8 cellular contexts compared by ENCODE assay signal in genomic region chr1:37946703-37947360, GRCh38. TPM values are rescaled to one million over a fixed set of nuclear protein-coding genes. Genes with fewer than 3 reads are reported as not detected.
DNase-seq lines count a peak whose midpoint lies in the region; ATAC-seq, FAIRE-seq and TF ChIP-seq lines count a peak whose summit lies in the region.

Gene INPP5B (minus strand): TSS chr1:37947053. CDS start chr1:37946308, 745 bp downstream.

- peak; percentile 78 for ATAC-seq in HG02623 (IDR thresholded peaks at IDR 0.05; ENCODE audit: unreplicated experiment)

- peaks cover 24% of the 10 kb centered on the region for H3K4me1 ChIP-seq in mononuclear cell (ENCODE audit: insufficient read depth, low read length)

- TF ChIP-seq POLR2A in GM12892 (IDR thresholded peaks at IDR 0.05; ENCODE audit: low read depth, low read length), result peak; percentile 42; the same call in 1 of the 2 replicates

- no peaks in the 10 kb centered on the region for H3K9me3 ChIP-seq in mononuclear cell (ENCODE audit: low read depth, low read length)

- H3K4me3 ChIP-seq in mononuclear cell (ENCODE audit: low read length), result peak within 1 kb of the TSS; percentile 55

- peak; percentile 96 for DNase-seq in GM12892 (ENCODE audit: insufficient read length)
- DNase-seq in NOMO-1 (lab: John Stamatoyannopoulos, UW; ENCODE audit: unreplicated experiment in 2 of 2), result peak; percentile 70 to 84
- DNase-seq in activated CD8-positive, alpha-beta memory T cell treated with anti-CD3 and anti-CD28 coated beads, Interleukin-2, amount 50 U/mL, for 4 hours, result peak; percentile 75
- peak; percentile 99 for DNase-seq in epidermal melanocyte (ENCODE audit: insufficient read length, low spot score)
- DNase-seq in stimulated activated CD8-positive, alpha-beta memory T cell treated with anti-CD3 and anti-CD28 coated beads, Interleukin-2, amount 100 ng/mL, for 1 hour (ENCODE audit: low read depth in 2 of 2), result peak; percentile 31 to 54
- no peak for DNase-seq in NCI-H187 (lab: John Stamatoyannopoulos, UW)

- no peaks in the 10 kb centered on the region for H3K27me3 ChIP-seq in mononuclear cell (ENCODE audit: insufficient read depth, low read length)

- FAIRE-seq in GM12892 (lab: Jason Lieb, UNC), result peak; percentile 99

RNA-seq across cellular contexts. Expression of gene INPP5B, which starts in this region (rescaled TPM):
- polyA plus RNA-seq in GM12892 (2012; ENCODE audit: missing spikeins), result 23.7 TPM
- 18.6 TPM for total RNA-seq in mononuclear cell

Comparison
In these comparisons a context has a peak if more than half of its experiments do, and no peak if none do; other contexts are left out.
1. DNase-seq: peak in GM12892 (single experiment), NOMO-1 (2 of 2), activated CD8-positive, alpha-beta memory T cell treated with anti-CD3 and anti-CD28 coated beads, Interleukin-2, amount 50 U/mL, for 4 hours (single experiment), epidermal melanocyte (single experiment) and stimulated activated CD8-positive, alpha-beta memory T cell treated with anti-CD3 and anti-CD28 coated beads, Interleukin-2, amount 100 ng/mL, for 1 hour (2 of 2); none in NCI-H187 (0 of 2).